In the genomic region with DNA sequence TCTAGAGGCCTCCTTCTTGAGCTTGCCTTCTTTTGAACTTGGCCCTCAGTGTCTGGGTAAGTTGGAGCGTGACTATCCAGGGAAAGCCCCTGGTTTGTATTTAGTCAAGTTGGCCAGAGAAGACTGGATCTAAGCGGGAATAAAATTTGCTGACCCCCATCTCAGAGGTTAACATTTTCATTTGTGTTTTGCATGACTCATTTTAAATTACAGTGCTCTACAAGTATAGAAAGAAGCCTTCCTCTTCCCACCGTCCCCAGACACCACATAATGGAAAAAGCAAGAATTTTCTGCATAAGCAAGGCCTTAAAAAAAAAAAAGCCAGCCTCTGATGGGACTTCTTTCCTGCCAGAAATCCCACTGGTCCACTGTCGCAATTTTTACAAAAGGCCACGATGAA, we compare ENCODE assay signal across 9 cellular contexts. TPM values are rescaled to one million over a fixed set of nuclear protein-coding genes. Genes with fewer than 3 reads are reported as not detected.
DNase-seq lines count a peak whose midpoint lies in the region; ATAC-seq and TF ChIP-seq lines count a peak whose summit lies in the region.
"Had no signal": no experiment of that assay in that cellular context is flagged by ENCODE, and none has a peak within 500 bp of the region (broad histone marks: within the 10 kb centered on the region; RNA-seq: fewer than 3 reads in every experiment).

No MANE protein-coding gene starts in this region.

- TF ChIP-seq CTCF in HFF-Myc (IDR thresholded peaks at IDR 0.05; ENCODE audit: low read depth, low read length, missing control alignments), result no peak
- TF ChIP-seq CTCF in left ventricle myocardium inferior (IDR thresholded peaks at IDR 0.05; ENCODE audit: borderline replicate concordance), result no peak
- TF ChIP-seq CTCF in spleen (IDR thresholded peaks at IDR 0.05 in 8 of 11, conservative IDR thresholded peaks at IDR 0.05 in 3 of 11), result no peak

- TF ChIP-seq POLR2A in spleen (IDR thresholded peaks at IDR 0.05), result no peak

- no peaks in the 10 kb centered on the region for H3K9me3 ChIP-seq in left ventricle myocardium inferior (replicated peaks)
- no peaks in the 10 kb centered on the region for H3K9me3 ChIP-seq in spleen

- 59 to 67% (median 63%) methylated on average over 5 of the region's 5 CpGs for WGBS in spleen, 5 donors

- intact Hi-C loops in left ventricle myocardium inferior (cut with micrococcal nuclease) (no loop called here), spleen (cut with DNase I; ENCODE audit: low total_unique reads) (no loop called here)

- H3K36me3 Mint-ChIP-seq in activated T-helper 17 cell treated with anti-CD3 and anti-CD28 coated beads, Interleukin-2, amount 50 U/mL, for 72 hours (ENCODE audit: low read depth), result peaks cover 11% of the 10 kb centered on the region

- peak overlapping the region; percentile 65 for H3K4me3 Mint-ChIP-seq in activated T-helper 17 cell treated with anti-CD3 and anti-CD28 coated beads, Interleukin-2, amount 50 U/mL, for 72 hours

- H3K27ac ChIP-seq in left ventricle myocardium inferior (replicated peaks) (peak overlapping the region; percentile 72), spleen (peak overlapping the region in 7 of 8 donors; percentile 44 to 69 (median 60))
- H3K27ac ChIP-seq: cardiac muscle cell had no signal

- peaks cover 60% of the 10 kb centered on the region for H3K4me1 Mint-ChIP-seq in activated T-helper 17 cell treated with anti-CD3 and anti-CD28 coated beads, Interleukin-2, amount 50 U/mL, for 72 hours

- H3K36me3 ChIP-seq in left ventricle myocardium inferior, result no peaks in the 10 kb centered on the region
- no peaks in the 10 kb centered on the region for H3K36me3 ChIP-seq in spleen
- H3K36me3 ChIP-seq: cardiac muscle cell had no signal

- peak overlapping the region; percentile 76 for H3K27ac Mint-ChIP-seq in activated T-helper 17 cell treated with anti-CD3 and anti-CD28 coated beads, Interleukin-2, amount 50 U/mL, for 72 hours
- H3K27ac Mint-ChIP-seq: progenitor cell of endocrine pancreas had no signal

- peaks cover 100% of the 10 kb centered on the region for H3K4me1 ChIP-seq in left ventricle myocardium inferior
- H3K4me1 ChIP-seq in spleen, result peaks cover 34 to 100% (median 86%) of the 10 kb centered on the region in 6 donors

- DNase-seq in HFF-Myc (ENCODE audit: extremely low read depth, low read depth), result peak; percentile 58
- DNase-seq in left ventricle myocardium inferior, result no peak
- no peak for DNase-seq in spleen
- no peak for DNase-seq in central memory CD4-positive, alpha-beta T cell
- DNase-seq in superior temporal gyrus (ENCODE audit: extremely low spot score), result no peak

- H3K27me3 ChIP-seq in left ventricle myocardium inferior (ENCODE audit: low read depth), result no peaks in the 10 kb centered on the region
- H3K27me3 ChIP-seq in spleen (replicated peaks in 1 of 7), result no peaks in the 10 kb centered on the region
- H3K27me3 ChIP-seq: cardiac muscle cell had no signal

- ATAC-seq in activated T-helper 17 cell treated with anti-CD3 and anti-CD28 coated beads, Interleukin-2, amount 50 U/mL, for 72 hours (replicated peaks), result no peak
- ATAC-seq in HG03457 (IDR thresholded peaks at IDR 0.05; ENCODE audit: unreplicated experiment), result no peak

- no peaks in the 10 kb centered on the region for H3K27me3 Mint-ChIP-seq in activated T-helper 17 cell treated with anti-CD3 and anti-CD28 coated beads, Interleukin-2, amount 50 U/mL, for 72 hours
- H3K27me3 Mint-ChIP-seq: progenitor cell of endocrine pancreas had no signal

- no peaks in the 10 kb centered on the region for H3K9me3 Mint-ChIP-seq in activated T-helper 17 cell treated with anti-CD3 and anti-CD28 coated beads, Interleukin-2, amount 50 U/mL, for 72 hours

- H3K4me3 ChIP-seq in HFF-Myc (replicated peaks; ENCODE audit: low read depth, low read length), result no peak overlapping the region
- no peak overlapping the region for H3K4me3 ChIP-seq in left ventricle myocardium inferior
- H3K4me3 ChIP-seq in spleen, result no peak overlapping the region
- H3K4me3 ChIP-seq: cardiac muscle cell had no signal

RNA-seq across cellular contexts. Expression of a gene that starts 27.2 kb away (rescaled TPM):
- 10 to 100 TPM; 47.5 to 57.0 TPM for total RNA-seq in activated T-helper 17 cell treated with anti-CD3 and anti-CD28 coated beads, Interleukin-2, amount 50 U/mL, for 72 hours
- total RNA-seq in left ventricle myocardium inferior (132 TPM), spleen (100 to 1,000 TPM in 5 of 7 donors, 10 to 100 TPM in 2; 72.7 to 200 (median 123) TPM)
- 10 to 100 TPM in 1 of 3 donors, 1 to 10 TPM in 2; 4.9 to 15.1 (median 7.6) TPM for polyA plus RNA-seq in spleen
